In the genomic region with DNA sequence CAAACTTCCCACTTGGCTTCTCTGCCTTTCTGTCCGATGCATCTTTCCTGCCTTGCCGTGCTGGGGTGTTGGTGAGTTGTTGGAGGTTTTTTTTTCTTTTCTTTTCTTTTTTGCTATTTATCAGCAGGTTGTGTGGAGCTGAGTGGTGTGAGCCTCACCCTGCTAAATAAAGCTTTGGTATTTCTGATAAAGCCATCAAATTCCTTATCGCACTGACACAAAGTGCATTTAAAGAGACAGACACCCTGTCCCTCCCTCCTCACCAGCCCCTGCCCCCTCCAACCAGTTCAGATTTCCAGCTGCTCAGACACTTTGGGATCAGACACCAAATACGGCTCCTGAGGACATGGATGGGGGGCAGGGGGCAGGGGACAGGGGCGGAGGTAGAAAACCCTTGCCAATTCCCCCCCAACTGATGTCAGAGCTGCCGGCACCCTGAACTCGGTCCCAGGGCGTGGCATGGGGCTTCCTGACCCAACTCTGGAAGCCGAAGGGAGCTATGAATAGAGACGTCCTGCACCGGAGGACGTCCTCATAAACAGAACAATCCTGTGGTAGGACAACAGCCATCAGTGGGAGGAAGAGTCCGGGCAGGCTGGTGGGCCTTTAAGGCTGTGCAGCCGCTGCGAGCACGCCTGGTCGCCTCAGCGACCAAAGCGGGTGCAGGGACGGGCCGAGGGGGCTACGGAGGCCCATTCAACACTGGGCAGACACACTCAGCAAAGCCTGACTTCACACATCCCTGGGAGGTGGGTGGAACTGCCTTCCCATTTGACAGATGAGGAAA, we compare ENCODE assay signal across 1 cellular context.
TF ChIP-seq lines count a peak whose summit lies in the region.

No MANE protein-coding gene starts in this region.

TF ChIP-seq in K562, 482 proteins besides CTCF, POLR2A, EP300 and RAD21 (continued from another document):
- TF ChIP-seq MITF (IDR thresholded peaks at IDR 0.05) (no peak), TCF3 (CRISPR knock-in tag; IDR thresholded peaks at IDR 0.05) (peak; percentile 60), SMARCE1 (IDR thresholded peaks at IDR 0.05) (no peak), ZNF253 (CRISPR knock-in tag; conservative IDR thresholded peaks at IDR 0.05) (no peak), EZH2 (IDR thresholded peaks at IDR 0.05; ENCODE audit: borderline replicate concordance, low read depth, low read length) (no peak), BCLAF1 (IDR thresholded peaks at IDR 0.05; ENCODE audit: borderline replicate concordance in 1 of 2, control insufficient read depth in 1 of 2, low read depth in 2 of 2, low read length in 1 of 2) (no peak), SFPQ (IDR thresholded peaks at IDR 0.05; ENCODE audit: low read depth, low read length) (no peak), SMARCB1 (IDR thresholded peaks at IDR 0.05; ENCODE audit: insufficient read length, low read depth) (no peak), SMARCA4 (IDR thresholded peaks at IDR 0.05) (0 out of 2 replicates have a peak, but pooled peaks have one; percentile 17), ARID1B (IDR thresholded peaks at IDR 0.05) (peak; percentile 48; the same call in 1 of the 2 replicates), MXD1 (CRISPR knock-in tag; IDR thresholded peaks at IDR 0.05; ENCODE audit: borderline replicate concordance, poor library complexity, severe bottlenecking) (no peak), CBFA2T3 (IDR thresholded peaks at IDR 0.05) (peak; percentile 67), CBFA2T2 (conservative IDR thresholded peaks at IDR 0.05) (peak; percentile 47), ZNF384 (IDR thresholded peaks at IDR 0.05; ENCODE audit: low read depth, low read length) (no peak), ZNF232 (CRISPR knock-in tag; IDR thresholded peaks at IDR 0.05) (no peak), HDAC3 (IDR thresholded peaks at IDR 0.05; ENCODE audit: borderline replicate concordance, partially characterized antibody) (no peak)
- TF ChIP-seq, protein P1, sequence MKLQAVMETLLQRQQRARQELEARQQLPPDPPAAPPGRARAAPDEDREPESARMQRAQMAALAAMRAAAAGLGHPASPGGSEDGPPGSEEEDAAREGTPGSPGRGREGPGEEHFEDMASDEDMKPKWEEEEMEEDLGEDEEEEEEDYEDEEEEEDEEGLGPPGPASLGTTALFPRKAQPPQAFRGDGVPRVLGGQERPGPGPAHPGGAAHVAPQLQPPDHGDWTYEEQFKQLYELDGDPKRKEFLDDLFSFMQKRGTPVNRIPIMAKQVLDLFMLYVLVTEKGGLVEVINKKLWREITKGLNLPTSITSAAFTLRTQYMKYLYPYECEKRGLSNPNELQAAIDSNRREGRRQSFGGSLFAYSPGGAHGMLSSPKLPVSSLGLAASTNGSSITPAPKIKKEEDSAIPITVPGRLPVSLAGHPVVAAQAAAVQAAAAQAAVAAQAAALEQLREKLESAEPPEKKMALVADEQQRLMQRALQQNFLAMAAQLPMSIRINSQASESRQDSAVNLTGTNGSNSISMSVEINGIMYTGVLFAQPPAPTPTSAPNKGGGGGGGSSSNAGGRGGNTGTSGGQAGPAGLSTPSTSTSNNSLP (IDR thresholded peaks at IDR 0.05; ENCODE audit: borderline replicate concordance, low read depth, low read length) = peak; percentile 50; the same call in 1 of the 2 replicates
- TF ChIP-seq, protein P2, sequence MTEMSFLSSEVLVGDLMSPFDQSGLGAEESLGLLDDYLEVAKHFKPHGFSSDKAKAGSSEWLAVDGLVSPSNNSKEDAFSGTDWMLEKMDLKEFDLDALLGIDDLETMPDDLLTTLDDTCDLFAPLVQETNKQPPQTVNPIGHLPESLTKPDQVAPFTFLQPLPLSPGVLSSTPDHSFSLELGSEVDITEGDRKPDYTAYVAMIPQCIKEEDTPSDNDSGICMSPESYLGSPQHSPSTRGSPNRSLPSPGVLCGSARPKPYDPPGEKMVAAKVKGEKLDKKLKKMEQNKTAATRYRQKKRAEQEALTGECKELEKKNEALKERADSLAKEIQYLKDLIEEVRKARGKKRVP (CRISPR knock-in tag; IDR thresholded peaks at IDR 0.05) = no peak
- TF ChIP-seq, protein P3, sequence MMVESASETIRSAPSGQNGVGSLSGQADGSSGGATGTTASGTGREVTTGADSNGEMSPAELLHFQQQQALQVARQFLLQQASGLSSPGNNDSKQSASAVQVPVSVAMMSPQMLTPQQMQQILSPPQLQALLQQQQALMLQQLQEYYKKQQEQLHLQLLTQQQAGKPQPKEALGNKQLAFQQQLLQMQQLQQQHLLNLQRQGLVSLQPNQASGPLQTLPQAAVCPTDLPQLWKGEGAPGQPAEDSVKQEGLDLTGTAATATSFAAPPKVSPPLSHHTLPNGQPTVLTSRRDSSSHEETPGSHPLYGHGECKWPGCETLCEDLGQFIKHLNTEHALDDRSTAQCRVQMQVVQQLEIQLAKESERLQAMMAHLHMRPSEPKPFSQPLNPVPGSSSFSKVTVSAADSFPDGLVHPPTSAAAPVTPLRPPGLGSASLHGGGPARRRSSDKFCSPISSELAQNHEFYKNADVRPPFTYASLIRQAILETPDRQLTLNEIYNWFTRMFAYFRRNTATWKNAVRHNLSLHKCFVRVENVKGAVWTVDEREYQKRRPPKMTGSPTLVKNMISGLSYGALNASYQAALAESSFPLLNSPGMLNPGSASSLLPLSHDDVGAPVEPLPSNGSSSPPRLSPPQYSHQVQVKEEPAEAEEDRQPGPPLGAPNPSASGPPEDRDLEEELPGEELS (CRISPR knock-in tag; IDR thresholded peaks at IDR 0.05; ENCODE audit: borderline replicate concordance) = no peak
- TF ChIP-seq, protein P4, sequence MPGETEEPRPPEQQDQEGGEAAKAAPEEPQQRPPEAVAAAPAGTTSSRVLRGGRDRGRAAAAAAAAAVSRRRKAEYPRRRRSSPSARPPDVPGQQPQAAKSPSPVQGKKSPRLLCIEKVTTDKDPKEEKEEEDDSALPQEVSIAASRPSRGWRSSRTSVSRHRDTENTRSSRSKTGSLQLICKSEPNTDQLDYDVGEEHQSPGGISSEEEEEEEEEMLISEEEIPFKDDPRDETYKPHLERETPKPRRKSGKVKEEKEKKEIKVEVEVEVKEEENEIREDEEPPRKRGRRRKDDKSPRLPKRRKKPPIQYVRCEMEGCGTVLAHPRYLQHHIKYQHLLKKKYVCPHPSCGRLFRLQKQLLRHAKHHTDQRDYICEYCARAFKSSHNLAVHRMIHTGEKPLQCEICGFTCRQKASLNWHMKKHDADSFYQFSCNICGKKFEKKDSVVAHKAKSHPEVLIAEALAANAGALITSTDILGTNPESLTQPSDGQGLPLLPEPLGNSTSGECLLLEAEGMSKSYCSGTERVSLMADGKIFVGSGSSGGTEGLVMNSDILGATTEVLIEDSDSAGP (CRISPR knock-in tag; IDR thresholded peaks at IDR 0.05) = peak; percentile 89
- TF ChIP-seq, protein P5, sequence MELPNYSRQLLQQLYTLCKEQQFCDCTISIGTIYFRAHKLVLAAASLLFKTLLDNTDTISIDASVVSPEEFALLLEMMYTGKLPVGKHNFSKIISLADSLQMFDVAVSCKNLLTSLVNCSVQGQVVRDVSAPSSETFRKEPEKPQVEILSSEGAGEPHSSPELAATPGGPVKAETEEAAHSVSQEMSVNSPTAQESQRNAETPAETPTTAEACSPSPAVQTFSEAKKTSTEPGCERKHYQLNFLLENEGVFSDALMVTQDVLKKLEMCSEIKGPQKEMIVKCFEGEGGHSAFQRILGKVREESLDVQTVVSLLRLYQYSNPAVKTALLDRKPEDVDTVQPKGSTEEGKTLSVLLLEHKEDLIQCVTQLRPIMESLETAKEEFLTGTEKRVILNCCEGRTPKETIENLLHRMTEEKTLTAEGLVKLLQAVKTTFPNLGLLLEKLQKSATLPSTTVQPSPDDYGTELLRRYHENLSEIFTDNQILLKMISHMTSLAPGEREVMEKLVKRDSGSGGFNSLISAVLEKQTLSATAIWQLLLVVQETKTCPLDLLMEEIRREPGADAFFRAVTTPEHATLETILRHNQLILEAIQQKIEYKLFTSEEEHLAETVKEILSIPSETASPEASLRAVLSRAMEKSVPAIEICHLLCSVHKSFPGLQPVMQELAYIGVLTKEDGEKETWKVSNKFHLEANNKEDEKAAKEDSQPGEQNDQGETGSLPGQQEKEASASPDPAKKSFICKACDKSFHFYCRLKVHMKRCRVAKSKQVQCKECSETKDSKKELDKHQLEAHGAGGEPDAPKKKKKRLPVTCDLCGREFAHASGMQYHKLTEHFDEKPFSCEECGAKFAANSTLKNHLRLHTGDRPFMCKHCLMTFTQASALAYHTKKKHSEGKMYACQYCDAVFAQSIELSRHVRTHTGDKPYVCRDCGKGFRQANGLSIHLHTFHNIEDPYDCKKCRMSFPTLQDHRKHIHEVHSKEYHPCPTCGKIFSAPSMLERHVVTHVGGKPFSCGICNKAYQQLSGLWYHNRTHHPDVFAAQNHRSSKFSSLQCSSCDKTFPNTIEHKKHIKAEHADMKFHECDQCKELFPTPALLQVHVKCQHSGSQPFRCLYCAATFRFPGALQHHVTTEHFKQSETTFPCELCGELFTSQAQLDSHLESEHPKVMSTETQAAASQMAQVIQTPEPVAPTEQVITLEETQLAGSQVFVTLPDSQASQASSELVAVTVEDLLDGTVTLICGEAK (IDR thresholded peaks at IDR 0.05) = peak; percentile 87
- TF ChIP-seq, protein P5 (CRISPR knock-in tag; IDR thresholded peaks at IDR 0.05) = peak; percentile 67
